21 cellular contexts compared by ENCODE assay signal in the genomic region with DNA sequence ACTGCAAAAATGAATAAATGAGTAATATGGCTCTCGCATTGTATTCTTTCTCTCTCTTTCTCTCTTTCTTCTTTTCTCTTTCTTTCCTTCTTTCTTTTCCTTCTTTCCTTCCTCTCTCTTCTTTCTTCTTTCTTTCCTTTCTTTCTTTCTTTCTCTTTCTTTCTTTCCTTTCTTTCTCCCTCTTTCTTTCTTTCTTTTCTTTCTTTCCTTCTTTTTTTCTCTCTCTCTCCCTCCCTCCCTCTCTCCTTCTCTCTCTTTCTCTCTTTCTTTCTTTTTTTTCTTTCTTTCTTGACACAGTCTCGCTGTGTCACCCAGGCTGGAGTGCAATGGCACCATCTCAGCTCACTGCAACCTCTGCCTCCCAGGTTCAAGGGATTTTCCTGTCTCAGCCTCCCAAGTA.
"Had no signal": no experiment of that assay in that cellular context is flagged by ENCODE, and none has a peak within 500 bp of the region (broad histone marks: within the 10 kb centered on the region; RNA-seq: fewer than 3 reads in every experiment).

No MANE protein-coding gene starts in this region.

- H3K79me2 ChIP-seq: hepatocyte had no signal

- H3K9me3 ChIP-seq: esophagus muscularis mucosa, lower lobe of right lung had no signal

- H3K27me3 ChIP-seq: dorsolateral prefrontal cortex, esophagus muscularis mucosa, gastroesophageal sphincter, heart left ventricle, hepatocyte, left lung had no signal

- H2AFZ ChIP-seq: hepatocyte had no signal

- H3K4me1 ChIP-seq: esophagus muscularis mucosa, foreskin keratinocyte, gastroesophageal sphincter, heart left ventricle, left lung, lower lobe of right lung had no signal

- H3K27ac ChIP-seq: coronary artery, dorsolateral prefrontal cortex, esophagus muscularis mucosa, foreskin keratinocyte, gastroesophageal sphincter, heart left ventricle, hepatocyte, left lung, lower lobe of right lung had no signal

- H3K4me3 ChIP-seq: coronary artery, dorsolateral prefrontal cortex, esophagus muscularis mucosa, gastroesophageal sphincter, heart left ventricle, hepatocyte, left lung, lower lobe of right lung had no signal

- H3K36me3 ChIP-seq: esophagus muscularis mucosa, gastroesophageal sphincter, heart left ventricle, left lung, lower lobe of right lung had no signal

- H3K4me2 ChIP-seq: hepatocyte had no signal

- FAIRE-seq: colon, endothelial cell of umbilical vein, frontal cortex, islet of Langerhans, keratinocyte had no signal

- ATAC-seq: foreskin keratinocyte, gastroesophageal sphincter, heart left ventricle, left cardiac atrium, left lung, left ventricle myocardium superior, lower lobe of right lung had no signal

- DNase-seq: dermis blood vessel endothelial cell; dorsolateral prefrontal cortex; effector CD4-positive, alpha-beta T cell; effector memory CD4-positive, alpha-beta T cell; foreskin keratinocyte; heart left ventricle; hypothalamus; left cardiac atrium; left lung; left ventricle myocardium superior; lower lobe of right lung; midbrain had no signal
